In genomic region chr1:182366596-182366995, GRCh38 we compare ENCODE assay signal across 2 cellular contexts.
TF ChIP-seq lines count a peak whose summit lies in the region.

No MANE protein-coding gene starts in this region.

TF ChIP-seq in HepG2, 621 proteins besides CTCF, POLR2A, EP300 and RAD21:
- 0 out of 2 replicates have a peak, but pooled peaks have one; percentile 38 for TF ChIP-seq CEBPB (IDR thresholded peaks at IDR 0.05; ENCODE audit: borderline replicate concordance, low read depth, low read length)
- no peak for TF ChIP-seq NCOR1 (IDR thresholded peaks at IDR 0.05; ENCODE audit: borderline replicate concordance, low read length)
- TF ChIP-seq ATF2 (CRISPR knock-in tag; IDR thresholded peaks at IDR 0.05) = no peak

TF ChIP-seq in K562, 482 proteins besides CTCF, POLR2A, EP300 and RAD21:
- TF ChIP-seq CBFA2T2 (conservative IDR thresholded peaks at IDR 0.05) = no peak
- TF ChIP-seq HDAC8 (tag; IDR thresholded peaks at IDR 0.05) = no peak
- no peak for TF ChIP-seq HDGF (IDR thresholded peaks at IDR 0.05)
- no peak for TF ChIP-seq ZNF3 (CRISPR knock-in tag; IDR thresholded peaks at IDR 0.05)
- TF ChIP-seq KLF10 (CRISPR knock-in tag; IDR thresholded peaks at IDR 0.05) = no peak
- TF ChIP-seq ZNF23 (CRISPR knock-in tag; IDR thresholded peaks at IDR 0.05) = no peak
- TF ChIP-seq ZBTB2 (IDR thresholded peaks at IDR 0.05) = no peak
- TF ChIP-seq CEBPB (tag; IDR thresholded peaks at IDR 0.05) = 0 out of 2 replicates have a peak, but pooled peaks have one; percentile 42
- TF ChIP-seq SRSF1 (IDR thresholded peaks at IDR 0.05; ENCODE audit: low read depth, low read length) = no peak
- no peak for TF ChIP-seq RB1 (IDR thresholded peaks at IDR 0.05; ENCODE audit: low read depth)
- peak in 1 of 2 experiments; percentile 38; a peak in 2 of 4 replicates for TF ChIP-seq TRIM24 (IDR thresholded peaks at IDR 0.05)
- no peak for TF ChIP-seq CEBPG (CRISPR knock-in tag; IDR thresholded peaks at IDR 0.05)
- peak in 1 of 2 experiments; percentile 39; a peak in 1 of 4 replicates for TF ChIP-seq CEBPG (tag; conservative IDR thresholded peaks at IDR 0.05 in 1 of 2, IDR thresholded peaks at IDR 0.05 in 1 of 2)
- peak; percentile 74 for TF ChIP-seq ATF3 (IDR thresholded peaks at IDR 0.05)
- TF ChIP-seq ATF3 (CRISPR knock-in tag; conservative IDR thresholded peaks at IDR 0.05) = no peak
TF ChIP-seq in K562: peak in this region for 4.
